In genomic region chr1:178501705-178502329, GRCh38 we compare ENCODE assay signal across 8 cellular contexts. TPM values are rescaled to one million over a fixed set of nuclear protein-coding genes. Genes with fewer than 3 reads are reported as not detected.
DNase-seq lines count a peak whose midpoint lies in the region; ATAC-seq lines count a peak whose summit lies in the region.

No MANE protein-coding gene starts in this region.

- H3K4me1 Mint-ChIP-seq in activated T-helper 1 cell treated with anti-CD3 and anti-CD28 coated beads, Interleukin-12 subunit alpha, Interleukin-12 subunit beta, Interleukin-2, Interleukin-4 antibody, amounts not matched to agents 30 ng/mL and 10 ng/mL and 1 ng/mL, durations not matched to agents 14 hours and 24 hours and 36 hours (ENCODE audit: low read depth) = no peaks in the 10 kb centered on the region

- H3K27ac Mint-ChIP-seq in activated T-helper 1 cell treated with anti-CD3 and anti-CD28 coated beads, Interleukin-12 subunit alpha, Interleukin-12 subunit beta, Interleukin-2, Interleukin-4 antibody, amounts not matched to agents 30 ng/mL and 10 ng/mL and 1 ng/mL, durations not matched to agents 14 hours and 24 hours and 36 hours = no peak overlapping the region

- intact Hi-C loops in activated T-helper 1 cell treated with anti-CD3 and anti-CD28 coated beads, Interleukin-12 subunit alpha, Interleukin-12 subunit beta, Interleukin-2, Interleukin-4 antibody, amounts not matched to agents 30 ng/mL and 10 ng/mL and 1 ng/mL, durations not matched to agents 14 hours and 24 hours and 36 hours (cut with micrococcal nuclease) = loop anchor here (2.0 kb wide), 1 partner anchor 191 kb away; no protein-coding TSS in a partner anchor
- intact Hi-C loops in head of caudate nucleus (cut with DNase I) (loop anchor here (2.0 kb wide), 1 partner anchor 191 kb away; no protein-coding TSS in a partner anchor), posterior cingulate gyrus (cut with DNase I) (loop anchor here (2.0 kb wide), 1 partner anchor 191 kb away; no protein-coding TSS in a partner anchor)

- H3K36me3 Mint-ChIP-seq in activated T-helper 1 cell treated with anti-CD3 and anti-CD28 coated beads, Interleukin-12 subunit alpha, Interleukin-12 subunit beta, Interleukin-2, Interleukin-4 antibody, amounts not matched to agents 30 ng/mL and 10 ng/mL and 1 ng/mL, durations not matched to agents 14 hours and 24 hours and 36 hours (ENCODE audit: low read depth) = no peaks in the 10 kb centered on the region

- no peaks in the 10 kb centered on the region for H3K9me3 ChIP-seq in NT2/D1 (ENCODE audit: insufficient read depth, low read length)

- H3K9ac ChIP-seq in NT2/D1 (ENCODE audit: insufficient read length, low read depth) = no peak overlapping the region

- H3K4me3 Mint-ChIP-seq in activated T-helper 1 cell treated with anti-CD3 and anti-CD28 coated beads, Interleukin-12 subunit alpha, Interleukin-12 subunit beta, Interleukin-2, Interleukin-4 antibody, amounts not matched to agents 30 ng/mL and 10 ng/mL and 1 ng/mL, durations not matched to agents 14 hours and 24 hours and 36 hours = no peak overlapping the region

- no peaks in the 10 kb centered on the region for H3K36me3 ChIP-seq in NT2/D1 (ENCODE audit: insufficient read depth, insufficient read length, low read length)

- no peaks in the 10 kb centered on the region for H3K27me3 Mint-ChIP-seq in activated T-helper 1 cell treated with anti-CD3 and anti-CD28 coated beads, Interleukin-12 subunit alpha, Interleukin-12 subunit beta, Interleukin-2, Interleukin-4 antibody, amounts not matched to agents 30 ng/mL and 10 ng/mL and 1 ng/mL, durations not matched to agents 14 hours and 24 hours and 36 hours (ENCODE audit: insufficient read depth)

- ATAC-seq in GM21360 (IDR thresholded peaks at IDR 0.05; ENCODE audit: unreplicated experiment) = peak; percentile 84

- no peaks in the 10 kb centered on the region for H3K27me3 ChIP-seq in NT2/D1 (ENCODE audit: insufficient read depth, insufficient read length)

- H3K4me1 ChIP-seq in NT2/D1 (ENCODE audit: insufficient read depth, insufficient read length) = peaks cover 6% of the 10 kb centered on the region

- H3K9me3 Mint-ChIP-seq in activated T-helper 1 cell treated with anti-CD3 and anti-CD28 coated beads, Interleukin-12 subunit alpha, Interleukin-12 subunit beta, Interleukin-2, Interleukin-4 antibody, amounts not matched to agents 30 ng/mL and 10 ng/mL and 1 ng/mL, durations not matched to agents 14 hours and 24 hours and 36 hours = no peaks in the 10 kb centered on the region

- DNase-seq in DMS153 (lab: John Stamatoyannopoulos, UW) (peak; percentile 10), HPDE6-E6E7 (ENCODE audit: extremely low spot score) (peak; percentile 79), NT2/D1 (ENCODE audit: low read depth, low spot score) (peak; percentile 78), head of caudate nucleus (peak; percentile 53 to 91 (median 78)), posterior cingulate gyrus (peak in 8 of 10 donors; percentile 57 to 96 (median 72)), occipital lobe (lab: John Stamatoyannopoulos, UW) (no peak)
- peak; percentile 31 for DNase-seq in activated T-helper 1 cell treated with anti-CD3 and anti-CD28 coated beads, Interleukin-12 subunit alpha, Interleukin-12 subunit beta, Interleukin-2, Interleukin-4 antibody, amounts not matched to agents 30 ng/mL and 10 ng/mL and 1 ng/mL, durations not matched to agents 14 hours and 24 hours and 36 hours (ENCODE audit: low spot score)

- no peak overlapping the region for H3K4me3 ChIP-seq in NT2/D1 (ENCODE audit: insufficient read length, low read depth)

RNA-seq across cellular contexts. Expression of gene CLEC20A, which starts 5.1 kb away (rescaled TPM):
- not detected in 2 replicates for total RNA-seq in activated T-helper 1 cell treated with anti-CD3 and anti-CD28 coated beads, Interleukin-12 subunit alpha, Interleukin-12 subunit beta, Interleukin-2, Interleukin-4 antibody, amounts not matched to agents 30 ng/mL and 10 ng/mL and 1 ng/mL, durations not matched to agents 14 hours and 24 hours and 36 hours
- total RNA-seq in occipital lobe = not detected

RNA-seq across cellular contexts. Expression of gene TEX35, which starts 11.1 kb away (rescaled TPM):
- not detected in 2 replicates for total RNA-seq in activated T-helper 1 cell treated with anti-CD3 and anti-CD28 coated beads, Interleukin-12 subunit alpha, Interleukin-12 subunit beta, Interleukin-2, Interleukin-4 antibody, amounts not matched to agents 30 ng/mL and 10 ng/mL and 1 ng/mL, durations not matched to agents 14 hours and 24 hours and 36 hours
- total RNA-seq in occipital lobe = not detected
